ENCODE assay signal across 8 cellular contexts in genomic region chr6:156953478-156954146, GRCh38.
DNase-seq lines count a peak whose midpoint lies in the region; ATAC-seq, FAIRE-seq and TF ChIP-seq lines count a peak whose summit lies in the region.

No MANE protein-coding gene starts in this region.

- no peaks in the 10 kb centered on the region for H3K9me1 ChIP-seq in keratinocyte (ENCODE audit: control insufficient read depth, extremely low read depth, insufficient read depth, low read length)

- H4K20me1 ChIP-seq in keratinocyte (ENCODE audit: control insufficient read depth, extremely low read depth, insufficient read depth, low read length) = no peaks in the 10 kb centered on the region

- no peak for ATAC-seq in GM19463 (IDR thresholded peaks at IDR 0.05; ENCODE audit: unreplicated experiment)
- ATAC-seq in GM21576 (IDR thresholded peaks at IDR 0.05; ENCODE audit: unreplicated experiment) = no peak

- no peak overlapping the region for H2AFZ ChIP-seq in keratinocyte (ENCODE audit: control insufficient read depth, low read length)

- TF ChIP-seq CTCF in BE2C (IDR thresholded peaks at IDR 0.05; ENCODE audit: low read depth, low read length) (peak; percentile 49), bronchial epithelial cell (IDR thresholded peaks at IDR 0.05; ENCODE audit: insufficient read depth, low read length, severe bottlenecking) (peak; percentile 5), keratinocyte (optimal IDR thresholded peaks at IDR 0.05 in 1 of 3, IDR thresholded peaks at IDR 0.05 in 1 of 3, conservative IDR thresholded peaks at IDR 0.05 in 1 of 3; ENCODE audit: extremely low read depth in 1 of 3, insufficient read depth in 2 of 3, low read length in 3 of 3) (peak; percentile 19 to 50 (median 30))

- H3K9ac ChIP-seq in keratinocyte (ENCODE audit: control insufficient read depth, extremely low read depth, insufficient read depth, low read length) = peak overlapping the region; percentile 63

- H3K36me3 ChIP-seq in BE2C (no peaks in the 10 kb centered on the region), bronchial epithelial cell (ENCODE audit: control insufficient read depth, insufficient read depth, low read length) (no peaks in the 10 kb centered on the region), keratinocyte (ENCODE audit: control insufficient read depth in 2 of 2, extremely low read depth in 1 of 2, insufficient read depth in 2 of 2, low read length in 2 of 2) (no peaks in the 10 kb centered on the region)

- H3K27me3 ChIP-seq in BE2C = no peaks in the 10 kb centered on the region
- no peaks in the 10 kb centered on the region for H3K27me3 ChIP-seq in bronchial epithelial cell (ENCODE audit: control insufficient read depth, insufficient read depth, low read length)
- H3K27me3 ChIP-seq in keratinocyte (ENCODE audit: control insufficient read depth, extremely low read depth, insufficient read depth, low read length) = no peaks in the 10 kb centered on the region

- H3K79me2 ChIP-seq in keratinocyte (ENCODE audit: control insufficient read depth, insufficient read depth, low read length) = peaks cover 31% of the 10 kb centered on the region

- FAIRE-seq in bronchial epithelial cell (lab: Jason Lieb, UNC) (no peak), keratinocyte (lab: Jason Lieb, UNC) (peak; percentile 92)

- peak; percentile 74 for DNase-seq in BE2C
- DNase-seq in H4 (ENCODE audit: low spot score) = peak; percentile 89
- peak; percentile 88 for DNase-seq in NCI-H2227 (lab: John Stamatoyannopoulos, UW; ENCODE audit: unreplicated experiment)
- peak; percentile 97 for DNase-seq in bronchial epithelial cell (ENCODE audit: low read depth)
- peak; percentile 44 for DNase-seq in keratinocyte (ENCODE audit: low read depth, low spot score)
- DNase-seq in superior temporal gyrus (ENCODE audit: extremely low spot score) = peak; percentile 64

- dilution Hi-C loops in keratinocyte (cut with MboI; ENCODE audit: extremely low pct_ligation_motif_present, low sequenced_read_pairs) = no loop called here

- peak overlapping the region; percentile 84 for H3K4me2 ChIP-seq in keratinocyte (ENCODE audit: control insufficient read depth, extremely low read depth, insufficient read depth, low read depth, low read length)

- H3K27ac ChIP-seq in keratinocyte (ENCODE audit: control insufficient read depth, insufficient read depth, low read length) = peak overlapping the region; percentile 83

- no peaks in the 10 kb centered on the region for H3K9me3 ChIP-seq in BE2C
- no peaks in the 10 kb centered on the region for H3K9me3 ChIP-seq in keratinocyte (ENCODE audit: control insufficient read depth, low read depth, low read length)

- H3K4me1 ChIP-seq in BE2C (peaks cover 26% of the 10 kb centered on the region), keratinocyte (ENCODE audit: control insufficient read depth, extremely low read depth, insufficient read depth, low read length) (peaks cover 41% of the 10 kb centered on the region)

- peak overlapping the region; percentile 32 for H3K4me3 ChIP-seq in BE2C (ENCODE audit: low read depth, low read length)
- H3K4me3 ChIP-seq in bronchial epithelial cell (ENCODE audit: low read depth, low read length) = no peak overlapping the region
- peak overlapping the region; percentile 2 to 54 (median 39) for H3K4me3 ChIP-seq in keratinocyte (ENCODE audit: control insufficient read depth in 2 of 3, extremely low read depth in 1 of 3, insufficient read depth in 2 of 3, low read depth in 1 of 3, low read length in 3 of 3)

Comparison
In these comparisons a context has a peak if more than half of its experiments do, and no peak if none do; other contexts are left out.
1. DNase-seq: peak in every context shown above with its lines; median percentile 97 in bronchial epithelial cell; 89 in H4; 88 in NCI-H2227; 74 in BE2C; 64 in superior temporal gyrus; 44 in keratinocyte.